ENCODE assay signal across 24 cellular contexts in genomic region chr1:3020263-3020909, GRCh38. TPM values are rescaled to one million over a fixed set of nuclear protein-coding genes. Genes with fewer than 3 reads are reported as not detected.
"Had no signal": no experiment of that assay in that cellular context is flagged by ENCODE, and none has a peak within 500 bp of the region (broad histone marks: within the 10 kb centered on the region; RNA-seq: fewer than 3 reads in every experiment).

No MANE protein-coding gene starts in this region.

- H3K9me3 ChIP-seq: testis, upper lobe of left lung had no signal

- FAIRE-seq: keratinocyte had no signal

- DNase-seq: activated B cell treated with CpG ODN at 0.5 μM for 24 hours; activated CD4-positive, alpha-beta T cell treated with anti-CD3 and anti-CD28 coated beads for 36 hours; activated CD4-positive, alpha-beta T cell treated with anti-CD3 and anti-CD28 coated beads, Interleukin-2, amount 50 U/mL, for 4 hours; activated naive CD4-positive, alpha-beta T cell treated with anti-CD3 and anti-CD28 coated beads, Interleukin-2, amount 50 U/mL, for 16 hours; activated T-cell treated with anti-CD3 and anti-CD28 coated beads for 4 hours; amniotic stem cell; central memory CD4-positive, alpha-beta T cell; endodermal cell; foreskin fibroblast; hippocampal formation; naive B cell; occipital lobe; stimulated activated CD4-positive, alpha-beta T cell treated with anti-CD3 and anti-CD28 coated beads, Interleukin-2, amount 100 ng/mL, for 48 hours; stimulated activated naive CD8-positive, alpha-beta T cell treated with anti-CD3 and anti-CD28 coated beads, Interleukin-15, Interleukin-2, amounts not matched to agents 100 U/mL and 50 U/mL, for 24 hours; T-helper 1 cell had no signal

- H3K4me3 ChIP-seq: lung, testis, upper lobe of left lung had no signal

- H3K27me3 ChIP-seq: testis, upper lobe of left lung had no signal

- H3K27ac ChIP-seq: testis, upper lobe of left lung had no signal

- H3K4me1 ChIP-seq: testis, upper lobe of left lung had no signal

- ATAC-seq: activated CD4-positive, alpha-beta T cell treated with anti-CD3 and anti-CD28 coated beads for 36 hours; esophagus mucosa; left colon; right cardiac atrium; stimulated activated naive CD8-positive, alpha-beta T cell treated with anti-CD3 and anti-CD28 coated beads, Interleukin-15, Interleukin-2, amounts not matched to agents 100 U/mL and 50 U/mL, for 24 hours had no signal

- H3K36me3 ChIP-seq: upper lobe of left lung had no signal

RNA-seq across cellular contexts. Expression of gene ACTRT2, which starts 0.9 kb away (rescaled TPM):
- total RNA-seq: activated B cell treated with CpG ODN at 0.5 μM for 24 hours; activated CD4-positive, alpha-beta T cell treated with anti-CD3 and anti-CD28 coated beads for 36 hours; activated T-helper 1 cell treated with anti-CD3 and anti-CD28 coated beads, Interleukin-12 subunit alpha, Interleukin-12 subunit beta, Interleukin-2, Interleukin-4 antibody, amounts not matched to agents 30 ng/mL and 10 ng/mL and 1 ng/mL, durations not matched to agents 14 hours and 24 hours and 36 hours; endodermal cell; esophagus mucosa; left colon; lung; neural crest cell; occipital lobe; right cardiac atrium; upper lobe of left lung had no signal
- polyA plus RNA-seq: keratinocyte, lung, right cardiac atrium had no signal

RNA-seq across cellular contexts. Expression of gene PRDM16, which starts 48.6 kb away (rescaled TPM):
- total RNA-seq: activated B cell treated with CpG ODN at 0.5 μM for 24 hours; activated T-helper 1 cell treated with anti-CD3 and anti-CD28 coated beads, Interleukin-12 subunit alpha, Interleukin-12 subunit beta, Interleukin-2, Interleukin-4 antibody, amounts not matched to agents 30 ng/mL and 10 ng/mL and 1 ng/mL, durations not matched to agents 14 hours and 24 hours and 36 hours had no signal
